In the genomic region with DNA sequence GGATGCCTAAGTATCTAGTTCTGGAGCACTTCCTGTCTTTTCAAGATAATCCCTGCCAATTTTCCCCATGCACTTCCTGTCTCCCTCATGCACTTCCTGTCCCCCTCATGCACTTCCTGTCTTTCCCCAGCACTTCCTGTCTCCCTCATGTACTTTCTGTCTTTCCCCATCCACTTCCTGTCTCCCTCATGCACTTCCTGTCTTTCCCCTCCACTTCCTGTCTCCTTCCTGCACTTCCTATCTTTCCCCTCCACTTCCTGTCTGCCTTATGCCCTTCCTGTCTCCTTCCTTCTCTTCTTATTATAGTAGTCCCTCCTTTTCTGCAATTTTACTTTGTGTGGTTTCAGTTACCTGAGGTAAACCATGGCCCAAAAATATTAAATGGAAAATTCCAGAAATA, we compare ENCODE assay signal across 12 cellular contexts. TPM values are rescaled to one million over a fixed set of nuclear protein-coding genes. Genes with fewer than 3 reads are reported as not detected.
DNase-seq lines count a peak whose midpoint lies in the region; ATAC-seq and TF ChIP-seq lines count a peak whose summit lies in the region.
"Had no signal": no experiment of that assay in that cellular context is flagged by ENCODE, and none has a peak within 500 bp of the region (broad histone marks: within the 10 kb centered on the region; RNA-seq: fewer than 3 reads in every experiment).

No MANE protein-coding gene starts in this region.

- DNase-seq in activated T-cell treated with anti-CD3 and anti-CD28 coated beads, Interleukin-2, amount 50 U/mL, for 72 hours, result no peak
- no peak for DNase-seq in activated T-cell treated with anti-CD3 and anti-CD28 coated beads, Interleukin-2, amount 50 U/mL, for 48 hours
- DNase-seq in HT1080 (ENCODE audit: low read depth), result peak; percentile 42
- no peak for DNase-seq in activated CD4-positive, alpha-beta memory T cell treated with anti-CD3 and anti-CD28 coated beads for 36 hours
- peak; percentile 31 for DNase-seq in osteoblast (ENCODE audit: insufficient read length, low spot score, missing footprints)
- DNase-seq in dedifferentiated amniotic fluid mesenchymal stem cell (ENCODE audit: extremely low spot score), result no peak
- DNase-seq in GM13977 (ENCODE audit: low spot score), result no peak
- DNase-seq: activated CD4-positive, alpha-beta T cell treated with anti-CD3 and anti-CD28 coated beads, Interleukin-2, amount 50 U/mL, for 48 hours had no signal

- TF ChIP-seq CTCF in osteoblast (IDR thresholded peaks at IDR 0.05; ENCODE audit: extremely low read depth, low read depth, low read length) (no peak), GM13977 (IDR thresholded peaks at IDR 0.05; ENCODE audit: extremely low read depth, insufficient read depth, missing control alignments) (no peak)

- H3K36me3 Mint-ChIP-seq in activated T-cell treated with anti-CD3 and anti-CD28 coated beads, Interleukin-2, amount 50 U/mL, for 72 hours (ENCODE audit: insufficient read depth in 2 of 2), result peaks cover 8 to 9% of the 10 kb centered on the region in 2 donors
- H3K36me3 Mint-ChIP-seq in activated CD4-positive, alpha-beta memory T cell treated with anti-CD3 and anti-CD28 coated beads for 36 hours, result no peaks in the 10 kb centered on the region

- no peaks in the 10 kb centered on the region for H3K4me1 ChIP-seq in osteoblast (ENCODE audit: insufficient read depth, low read length)

- H3K27ac ChIP-seq in osteoblast (ENCODE audit: low read depth, low read length), result no peak overlapping the region
- H3K27ac ChIP-seq: C4-2B had no signal

- H4K20me1 ChIP-seq in osteoblast (ENCODE audit: insufficient read depth, low read length), result no peaks in the 10 kb centered on the region

- H3K27me3 ChIP-seq in osteoblast (ENCODE audit: insufficient read depth, low read length), result peaks cover 26% of the 10 kb centered on the region

- H3K27ac Mint-ChIP-seq in activated T-cell treated with anti-CD3 and anti-CD28 coated beads, Interleukin-2, amount 50 U/mL, for 72 hours, result peak overlapping the region; percentile 19
- peak overlapping the region; percentile 38 for H3K27ac Mint-ChIP-seq in activated CD4-positive, alpha-beta memory T cell treated with anti-CD3 and anti-CD28 coated beads for 36 hours

- H3K9me3 ChIP-seq in osteoblast (ENCODE audit: low read depth, low read length), result no peaks in the 10 kb centered on the region

- no peak overlapping the region for H3K4me3 ChIP-seq in osteoblast (ENCODE audit: insufficient read depth, low read length)

- H3K9me3 Mint-ChIP-seq in activated T-cell treated with anti-CD3 and anti-CD28 coated beads, Interleukin-2, amount 50 U/mL, for 72 hours, result peaks cover 6 to 9% of the 10 kb centered on the region in 2 donors
- peaks cover 12% of the 10 kb centered on the region for H3K9me3 Mint-ChIP-seq in activated CD4-positive, alpha-beta memory T cell treated with anti-CD3 and anti-CD28 coated beads for 36 hours
- H3K9me3 Mint-ChIP-seq: nephron had no signal

- H3K27me3 Mint-ChIP-seq in activated T-cell treated with anti-CD3 and anti-CD28 coated beads, Interleukin-2, amount 50 U/mL, for 72 hours (ENCODE audit: low read depth), result peaks cover 22% of the 10 kb centered on the region
- peaks cover 27% of the 10 kb centered on the region for H3K27me3 Mint-ChIP-seq in activated CD4-positive, alpha-beta memory T cell treated with anti-CD3 and anti-CD28 coated beads for 36 hours

- H3K79me2 ChIP-seq in osteoblast (ENCODE audit: insufficient read depth, low read length), result no peaks in the 10 kb centered on the region

- H3K4me1 Mint-ChIP-seq in activated T-cell treated with anti-CD3 and anti-CD28 coated beads, Interleukin-2, amount 50 U/mL, for 72 hours (ENCODE audit: low read depth), result peaks cover 21% of the 10 kb centered on the region
- peaks cover 16% of the 10 kb centered on the region for H3K4me1 Mint-ChIP-seq in activated CD4-positive, alpha-beta memory T cell treated with anti-CD3 and anti-CD28 coated beads for 36 hours (ENCODE audit: low read depth)

- no peak overlapping the region for H3K4me2 ChIP-seq in osteoblast (ENCODE audit: insufficient read depth, low read length)

- H3K4me3 Mint-ChIP-seq in activated T-cell treated with anti-CD3 and anti-CD28 coated beads, Interleukin-2, amount 50 U/mL, for 72 hours, result no peak overlapping the region
- H3K4me3 Mint-ChIP-seq in activated CD4-positive, alpha-beta memory T cell treated with anti-CD3 and anti-CD28 coated beads for 36 hours, result no peak overlapping the region

- ATAC-seq in activated T-cell treated with anti-CD3 and anti-CD28 coated beads, Interleukin-2, amount 50 U/mL, for 72 hours (replicated peaks in 1 of 2), result no peak
- ATAC-seq in GM21390 (IDR thresholded peaks at IDR 0.05; ENCODE audit: unreplicated experiment), result no peak
- ATAC-seq: Right ventricle myocardium inferior had no signal

- intact Hi-C loops in activated CD4-positive, alpha-beta memory T cell treated with anti-CD3 and anti-CD28 coated beads for 36 hours (cut with micrococcal nuclease), result no loop called here

- POLR2A ChIA-PET in activated CD4-positive, alpha-beta memory T cell treated with anti-CD3 and anti-CD28 coated beads for 36 hours (lab: Charles Lee), result no interaction called here

- H3K36me3 ChIP-seq in osteoblast (ENCODE audit: insufficient read depth, low read length), result no peaks in the 10 kb centered on the region

- CTCF ChIA-PET in activated CD4-positive, alpha-beta memory T cell treated with anti-CD3 and anti-CD28 coated beads for 36 hours (lab: Charles Lee), result interaction anchor here (1.1 to 1.9 kb wide), 2 partner anchors 8 to 10 kb away, joined by 4 to 7 read pairs; no protein-coding TSS in a partner anchor

- no peak overlapping the region for H2AFZ ChIP-seq in osteoblast (ENCODE audit: low read length)

- in situ Hi-C loops in GM13977 (cut with MboI; ENCODE audit: low pct_unique_long_range_greater_than_20kb, low sequenced_read_pairs, unreplicated experiment), result no loop called here

RNA-seq across cellular contexts. Expression of a gene that starts 3.0 kb away (rescaled TPM):
- total RNA-seq in activated T-cell treated with anti-CD3 and anti-CD28 coated beads, Interleukin-2, amount 50 U/mL, for 72 hours, result 1 to 10 TPM in 1 of 2 donors, under 1 TPM in 1; 0.49 to 1.3 TPM
- total RNA-seq in HT1080 (2014; rRNA removed; shearing (Covaris generic)), result 28.7 and 33.4 TPM in 2 replicates
- 26.8 and 30.7 TPM in 2 replicates for polyA plus RNA-seq in HT1080 (2015; cell fraction: cytosol; rRNA removed)
- 5.2 and 10.6 TPM in 2 replicates for polyA plus RNA-seq in HT1080 (2015; cell fraction: nucleus; rRNA removed)
- total RNA-seq in activated CD4-positive, alpha-beta memory T cell treated with anti-CD3 and anti-CD28 coated beads for 36 hours, result not detected
- 0.29 TPM in 1 of 2 replicates, not detected in the other for total RNA-seq in osteoblast

RNA-seq across cellular contexts. Expression of a gene that starts 5.5 kb away (rescaled TPM):
- under 1 TPM in 1 of 2 donors, not detected in 1; 0.91 TPM for total RNA-seq in activated T-cell treated with anti-CD3 and anti-CD28 coated beads, Interleukin-2, amount 50 U/mL, for 72 hours
- not detected in 2 replicates for total RNA-seq in HT1080 (2014; rRNA removed; shearing (Covaris generic))
- polyA plus RNA-seq in HT1080 (2015; cell fraction: cytosol; rRNA removed), result not detected in 2 replicates
- 0.39 TPM in 1 of 2 replicates, not detected in the other for polyA plus RNA-seq in HT1080 (2015; cell fraction: nucleus; rRNA removed)
- total RNA-seq in activated CD4-positive, alpha-beta memory T cell treated with anti-CD3 and anti-CD28 coated beads for 36 hours, result not detected
- total RNA-seq in osteoblast, result not detected in 2 replicates

RNA-seq across cellular contexts. Expression of a gene that starts 14.4 kb away (rescaled TPM):
- under 1 TPM; 0.46 TPM for total RNA-seq in activated T-cell treated with anti-CD3 and anti-CD28 coated beads, Interleukin-2, amount 50 U/mL, for 72 hours
- 2.0 and 2.2 TPM in 2 replicates for total RNA-seq in HT1080 (2014; rRNA removed; shearing (Covaris generic))
- polyA plus RNA-seq in HT1080 (2015; cell fraction: cytosol; rRNA removed), result 1.2 and 1.8 TPM in 2 replicates
- polyA plus RNA-seq in HT1080 (2015; cell fraction: nucleus; rRNA removed), result 0.62 and 2.6 TPM in 2 replicates
- total RNA-seq in activated CD4-positive, alpha-beta memory T cell treated with anti-CD3 and anti-CD28 coated beads for 36 hours, result not detected
- total RNA-seq in osteoblast, result 0.59 and 0.72 TPM in 2 replicates

RNA-seq across cellular contexts. Expression of a gene that starts 28.1 kb away (rescaled TPM):
- 1 to 10 TPM in 1 of 2 donors, under 1 TPM in 1; 0.44 to 1.9 TPM for total RNA-seq in activated T-cell treated with anti-CD3 and anti-CD28 coated beads, Interleukin-2, amount 50 U/mL, for 72 hours
- not detected in 2 replicates for total RNA-seq in HT1080 (2014; rRNA removed; shearing (Covaris generic))
- polyA plus RNA-seq in HT1080 (2015; cell fraction: cytosol; rRNA removed), result not detected in 2 replicates
- polyA plus RNA-seq in HT1080 (2015; cell fraction: nucleus; rRNA removed), result 0.31 TPM in 1 of 2 replicates, not detected in the other
- total RNA-seq in activated CD4-positive, alpha-beta memory T cell treated with anti-CD3 and anti-CD28 coated beads for 36 hours, result under 1 TPM in 1 of 2 experiments, not detected in 1; 0.22 TPM
- not detected in 2 replicates for total RNA-seq in osteoblast
- total RNA-seq: Right ventricle myocardium inferior had no signal

RNA-seq across cellular contexts. Expression of a gene that starts 34.6 kb away (rescaled TPM):
- total RNA-seq in activated T-cell treated with anti-CD3 and anti-CD28 coated beads, Interleukin-2, amount 50 U/mL, for 72 hours, result 10 to 100 TPM; 65.7 to 71.6 TPM
- total RNA-seq in HT1080 (2014; rRNA removed; shearing (Covaris generic)), result 51.1 and 57.6 TPM in 2 replicates
- polyA plus RNA-seq in HT1080 (2015; cell fraction: cytosol; rRNA removed), result 29.1 and 34.0 TPM in 2 replicates
- polyA plus RNA-seq in HT1080 (2015; cell fraction: nucleus; rRNA removed), result 149 and 151 TPM in 2 replicates
- total RNA-seq in activated CD4-positive, alpha-beta memory T cell treated with anti-CD3 and anti-CD28 coated beads for 36 hours, result 10 to 100 TPM; 62.7 to 73.2 TPM
- total RNA-seq in osteoblast, result 49.2 and 55.0 TPM in 2 replicates

Comparison
In these comparisons a context has a peak if more than half of its experiments do, and no peak if none do; other contexts are left out.
1. DNase-seq: peak in HT1080 (single experiment) and osteoblast (single experiment); none in activated T-cell treated with anti-CD3 and anti-CD28 coated beads, Interleukin-2, amount 50 U/mL, for 72 hours (0 of 2), activated T-cell treated with anti-CD3 and anti-CD28 coated beads, Interleukin-2, amount 50 U/mL, for 48 hours (0 of 2), activated CD4-positive, alpha-beta memory T cell treated with anti-CD3 and anti-CD28 coated beads for 36 hours (single experiment), dedifferentiated amniotic fluid mesenchymal stem cell (single experiment) and GM13977 (single experiment).
2. RNA of a gene that starts 3.0 kb away (total RNA-seq): 28.7 to 33.4 TPM in HT1080; 0.49 to 1.3 TPM in activated T-cell treated with anti-CD3 and anti-CD28 coated beads, Interleukin-2, amount 50 U/mL, for 72 hours, not detected in activated CD4-positive, alpha-beta memory T cell treated with anti-CD3 and anti-CD28 coated beads for 36 hours and 0.29 TPM in osteoblast; every median in the first group is over 10 times any median in the second.